ENCODE assay signal across 1 cellular context in the genomic region with DNA sequence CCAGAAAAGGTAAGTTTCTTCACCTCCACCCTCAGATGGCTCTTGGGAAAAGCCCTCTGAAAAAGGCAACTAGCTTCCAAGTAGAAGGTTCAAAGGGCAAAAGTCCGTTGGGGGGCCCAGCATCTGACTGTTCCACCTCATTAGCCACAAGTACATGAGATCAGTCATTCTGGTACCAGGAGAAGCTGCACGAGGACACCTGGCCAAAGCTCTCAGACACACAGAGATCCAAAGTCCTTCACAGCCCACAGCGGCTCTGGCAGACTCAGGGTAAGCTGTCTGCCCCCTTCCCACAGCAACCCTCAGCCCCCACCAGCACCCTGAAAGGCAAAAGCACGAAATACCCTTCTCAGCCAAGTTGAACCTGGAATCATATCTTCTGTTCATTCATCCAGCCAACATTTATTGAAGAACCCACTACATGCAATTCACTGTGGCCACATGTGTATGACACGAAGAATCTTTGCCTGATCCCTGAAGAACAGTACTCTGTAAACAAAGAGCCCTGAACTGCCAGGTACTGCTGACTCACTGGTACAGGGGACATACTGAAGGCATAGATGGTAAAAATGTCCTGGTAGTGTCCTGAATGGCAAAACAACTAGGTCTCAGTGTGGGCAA.
A peak's percentile ranks its signal among the peaks of the same experiment; 100 is the strongest.
TF ChIP-seq lines count a peak whose summit lies in the region.

No MANE protein-coding gene starts in this region.

TF ChIP-seq in K562, 482 proteins besides CTCF, POLR2A, EP300 and RAD21 (continues in another document):
- TF ChIP-seq, protein P1, sequence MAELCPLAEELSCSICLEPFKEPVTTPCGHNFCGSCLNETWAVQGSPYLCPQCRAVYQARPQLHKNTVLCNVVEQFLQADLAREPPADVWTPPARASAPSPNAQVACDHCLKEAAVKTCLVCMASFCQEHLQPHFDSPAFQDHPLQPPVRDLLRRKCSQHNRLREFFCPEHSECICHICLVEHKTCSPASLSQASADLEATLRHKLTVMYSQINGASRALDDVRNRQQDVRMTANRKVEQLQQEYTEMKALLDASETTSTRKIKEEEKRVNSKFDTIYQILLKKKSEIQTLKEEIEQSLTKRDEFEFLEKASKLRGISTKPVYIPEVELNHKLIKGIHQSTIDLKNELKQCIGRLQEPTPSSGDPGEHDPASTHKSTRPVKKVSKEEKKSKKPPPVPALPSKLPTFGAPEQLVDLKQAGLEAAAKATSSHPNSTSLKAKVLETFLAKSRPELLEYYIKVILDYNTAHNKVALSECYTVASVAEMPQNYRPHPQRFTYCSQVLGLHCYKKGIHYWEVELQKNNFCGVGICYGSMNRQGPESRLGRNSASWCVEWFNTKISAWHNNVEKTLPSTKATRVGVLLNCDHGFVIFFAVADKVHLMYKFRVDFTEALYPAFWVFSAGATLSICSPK (IDR thresholded peaks at IDR 0.05; ENCODE audit: borderline replicate concordance): no peak
- TF ChIP-seq ZNF764 (CRISPR knock-in tag; IDR thresholded peaks at IDR 0.05; ENCODE audit: low read depth) (no peak), SREBF1 (IDR thresholded peaks at IDR 0.05; ENCODE audit: borderline replicate concordance, low read depth, low read length) (no peak), CCAR2 (IDR thresholded peaks at IDR 0.05; ENCODE audit: low read depth, low read length) (no peak), SMAD3 (CRISPR knock-in tag; conservative IDR thresholded peaks at IDR 0.05) (no peak), NFE2 (IDR thresholded peaks at IDR 0.05; ENCODE audit: low read depth) (peak; percentile 86), TSC22D4 (tag; IDR thresholded peaks at IDR 0.05) (no peak), NCOR1 (IDR thresholded peaks at IDR 0.05) (no peak), KHSRP (IDR thresholded peaks at IDR 0.05) (no peak), NR3C1 (CRISPR knock-in tag; IDR thresholded peaks at IDR 0.05) (no peak), YBX1 (IDR thresholded peaks at IDR 0.05) (no peak), HDAC1 (IDR thresholded peaks at IDR 0.05) (0 out of 4 replicates have a peak, but pooled peaks of 1 of the 2 experiments have one; percentile 29), SIN3B (IDR thresholded peaks at IDR 0.05; ENCODE audit: low read depth) (no peak), MAFF (IDR thresholded peaks at IDR 0.05; ENCODE audit: low read length) (peak; percentile 57; the same call in 1 of the 2 replicates), MCM3 (IDR thresholded peaks at IDR 0.05) (no peak), TFE3 (CRISPR knock-in tag; IDR thresholded peaks at IDR 0.05) (no peak), ZNF717 (CRISPR knock-in tag; IDR thresholded peaks at IDR 0.05) (no peak), FOXA3 (CRISPR knock-in tag; conservative IDR thresholded peaks at IDR 0.05 in 1 of 2, IDR thresholded peaks at IDR 0.05 in 1 of 2) (peak; percentile 91 to 99), MEF2A (IDR thresholded peaks at IDR 0.05; ENCODE audit: control insufficient read depth, low read depth, low read length) (no peak), ARID4B (CRISPR knock-in tag; IDR thresholded peaks at IDR 0.05) (0 out of 2 replicates have a peak, but pooled peaks have one; percentile 40), ZNF699 (CRISPR knock-in tag; IDR thresholded peaks at IDR 0.05; ENCODE audit: insufficient replicate concordance) (no peak), ZNF778 (CRISPR knock-in tag; IDR thresholded peaks at IDR 0.05) (no peak), RBM17 (IDR thresholded peaks at IDR 0.05; ENCODE audit: borderline replicate concordance, low read depth, low read length) (no peak), DPF2 (IDR thresholded peaks at IDR 0.05) (peak; percentile 57; the same call in 1 of the 2 replicates), CREB5 (CRISPR knock-in tag; IDR thresholded peaks at IDR 0.05) (no peak), CTBP1 (IDR thresholded peaks at IDR 0.05; ENCODE audit: borderline replicate concordance) (peak; percentile 36; the same call in 1 of the 2 replicates), SAP30 (IDR thresholded peaks at IDR 0.05; ENCODE audit: borderline replicate concordance, insufficient read depth, low read depth, low read length, poor library complexity, severe bottlenecking) (no peak), CAMTA2 (CRISPR knock-in tag; conservative IDR thresholded peaks at IDR 0.05) (no peak), MCM7 (IDR thresholded peaks at IDR 0.05) (no peak), NCOA4 (IDR thresholded peaks at IDR 0.05; ENCODE audit: partially characterized antibody) (no peak), RBM34 (IDR thresholded peaks at IDR 0.05; ENCODE audit: borderline replicate concordance, insufficient read depth, low read length) (no peak), PHF20 (IDR thresholded peaks at IDR 0.05; ENCODE audit: partially characterized antibody) (no peak), RUNX1 (IDR thresholded peaks at IDR 0.05; ENCODE audit: low read depth) (no peak), ATF4 (CRISPR knock-in tag; IDR thresholded peaks at IDR 0.05) (no peak), TRIM24 (IDR thresholded peaks at IDR 0.05) (peak in 1 of 2 experiments; percentile 19; a peak in 1 of 4 replicates), STAT5B (CRISPR knock-in tag; IDR thresholded peaks at IDR 0.05) (no peak), ZFP36 (IDR thresholded peaks at IDR 0.05; ENCODE audit: low read depth, low read length, partially characterized antibody) (no peak), FOXA1 (IDR thresholded peaks at IDR 0.05; ENCODE audit: borderline replicate concordance) (peak; percentile 74), NR2C1 (IDR thresholded peaks at IDR 0.05) (peak; percentile 31; the same call in 1 of the 2 replicates), NR2C1 (tag; IDR thresholded peaks at IDR 0.05) (no peak), ZFPM2 (CRISPR knock-in tag; IDR thresholded peaks at IDR 0.05) (no peak), POLR2H (tag; IDR thresholded peaks at IDR 0.05; ENCODE audit: low read depth) (no peak), BCL6 (CRISPR knock-in tag; IDR thresholded peaks at IDR 0.05) (no peak), HMG20B (CRISPR knock-in tag; IDR thresholded peaks at IDR 0.05) (no peak), SMARCA5 (IDR thresholded peaks at IDR 0.05) (no peak; the same call in 1 of the 2 replicates)
- TF ChIP-seq, protein P2, sequence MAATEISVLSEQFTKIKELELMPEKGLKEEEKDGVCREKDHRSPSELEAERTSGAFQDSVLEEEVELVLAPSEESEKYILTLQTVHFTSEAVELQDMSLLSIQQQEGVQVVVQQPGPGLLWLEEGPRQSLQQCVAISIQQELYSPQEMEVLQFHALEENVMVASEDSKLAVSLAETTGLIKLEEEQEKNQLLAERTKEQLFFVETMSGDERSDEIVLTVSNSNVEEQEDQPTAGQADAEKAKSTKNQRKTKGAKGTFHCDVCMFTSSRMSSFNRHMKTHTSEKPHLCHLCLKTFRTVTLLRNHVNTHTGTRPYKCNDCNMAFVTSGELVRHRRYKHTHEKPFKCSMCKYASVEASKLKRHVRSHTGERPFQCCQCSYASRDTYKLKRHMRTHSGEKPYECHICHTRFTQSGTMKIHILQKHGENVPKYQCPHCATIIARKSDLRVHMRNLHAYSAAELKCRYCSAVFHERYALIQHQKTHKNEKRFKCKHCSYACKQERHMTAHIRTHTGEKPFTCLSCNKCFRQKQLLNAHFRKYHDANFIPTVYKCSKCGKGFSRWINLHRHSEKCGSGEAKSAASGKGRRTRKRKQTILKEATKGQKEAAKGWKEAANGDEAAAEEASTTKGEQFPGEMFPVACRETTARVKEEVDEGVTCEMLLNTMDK (IDR thresholded peaks at IDR 0.05; ENCODE audit: borderline replicate concordance, insufficient read depth, low read depth, low read length, poor library complexity, severe bottlenecking): no peak
- TF ChIP-seq, protein P3, sequence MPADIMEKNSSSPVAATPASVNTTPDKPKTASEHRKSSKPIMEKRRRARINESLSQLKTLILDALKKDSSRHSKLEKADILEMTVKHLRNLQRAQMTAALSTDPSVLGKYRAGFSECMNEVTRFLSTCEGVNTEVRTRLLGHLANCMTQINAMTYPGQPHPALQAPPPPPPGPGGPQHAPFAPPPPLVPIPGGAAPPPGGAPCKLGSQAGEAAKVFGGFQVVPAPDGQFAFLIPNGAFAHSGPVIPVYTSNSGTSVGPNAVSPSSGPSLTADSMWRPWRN (IDR thresholded peaks at IDR 0.05; ENCODE audit: low read depth): no peak
- TF ChIP-seq, protein P4, sequence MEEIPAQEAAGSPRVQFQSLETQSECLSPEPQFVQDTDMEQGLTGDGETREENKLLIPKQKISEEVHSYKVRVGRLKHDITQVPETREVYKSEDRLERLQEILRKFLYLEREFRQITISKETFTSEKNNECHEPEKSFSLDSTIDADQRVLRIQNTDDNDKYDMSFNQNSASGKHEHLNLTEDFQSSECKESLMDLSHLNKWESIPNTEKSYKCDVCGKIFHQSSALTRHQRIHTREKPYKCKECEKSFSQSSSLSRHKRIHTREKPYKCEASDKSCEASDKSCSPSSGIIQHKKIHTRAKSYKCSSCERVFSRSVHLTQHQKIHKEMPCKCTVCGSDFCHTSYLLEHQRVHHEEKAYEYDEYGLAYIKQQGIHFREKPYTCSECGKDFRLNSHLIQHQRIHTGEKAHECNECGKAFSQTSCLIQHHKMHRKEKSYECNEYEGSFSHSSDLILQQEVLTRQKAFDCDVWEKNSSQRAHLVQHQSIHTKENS (CRISPR knock-in tag; IDR thresholded peaks at IDR 0.05): no peak
- TF ChIP-seq, protein P5, sequence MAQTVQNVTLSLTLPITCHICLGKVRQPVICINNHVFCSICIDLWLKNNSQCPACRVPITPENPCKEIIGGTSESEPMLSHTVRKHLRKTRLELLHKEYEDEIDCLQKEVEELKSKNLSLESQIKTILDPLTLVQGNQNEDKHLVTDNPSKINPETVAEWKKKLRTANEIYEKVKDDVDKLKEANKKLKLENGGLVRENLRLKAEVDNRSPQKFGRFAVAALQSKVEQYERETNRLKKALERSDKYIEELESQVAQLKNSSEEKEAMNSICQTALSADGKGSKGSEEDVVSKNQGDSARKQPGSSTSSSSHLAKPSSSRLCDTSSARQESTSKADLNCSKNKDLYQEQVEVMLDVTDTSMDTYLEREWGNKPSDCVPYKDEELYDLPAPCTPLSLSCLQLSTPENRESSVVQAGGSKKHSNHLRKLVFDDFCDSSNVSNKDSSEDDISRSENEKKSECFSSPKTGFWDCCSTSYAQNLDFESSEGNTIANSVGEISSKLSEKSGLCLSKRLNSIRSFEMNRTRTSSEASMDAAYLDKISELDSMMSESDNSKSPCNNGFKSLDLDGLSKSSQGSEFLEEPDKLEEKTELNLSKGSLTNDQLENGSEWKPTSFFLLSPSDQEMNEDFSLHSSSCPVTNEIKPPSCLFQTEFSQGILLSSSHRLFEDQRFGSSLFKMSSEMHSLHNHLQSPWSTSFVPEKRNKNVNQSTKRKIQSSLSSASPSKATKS (CRISPR knock-in tag; IDR thresholded peaks at IDR 0.05): no peak
